Comparison of ENCODE assay signal across 9 cellular contexts in genomic region chr1:107750364-107750959, GRCh38.
DNase-seq lines count a peak whose midpoint lies in the region; ATAC-seq, FAIRE-seq and TF ChIP-seq lines count a peak whose summit lies in the region.
"Had no signal": no experiment of that assay in that cellular context is flagged by ENCODE, and none has a peak within 500 bp of the region (broad histone marks: within the 10 kb centered on the region; RNA-seq: fewer than 3 reads in every experiment).

No MANE protein-coding gene starts in this region.

- no peak overlapping the region for H3K4me3 ChIP-seq in Jurkat, Clone E6-1 (ENCODE audit: low read length)
- H3K4me3 ChIP-seq in astrocyte of the spinal cord (ENCODE audit: low read depth, low read length) (no peak overlapping the region), keratinocyte (ENCODE audit: control insufficient read depth in 2 of 3, extremely low read depth in 1 of 3, insufficient read depth in 2 of 3, low read depth in 1 of 3, low read length in 3 of 3) (no peak overlapping the region)
- H3K4me3 ChIP-seq: tibial artery had no signal

- H3K36me3 ChIP-seq in keratinocyte (ENCODE audit: control insufficient read depth in 2 of 2, extremely low read depth in 1 of 2, insufficient read depth in 2 of 2, low read length in 2 of 2) = no peaks in the 10 kb centered on the region
- H3K36me3 ChIP-seq: tibial artery had no signal

- H3K27me3 ChIP-seq in keratinocyte (ENCODE audit: control insufficient read depth, extremely low read depth, insufficient read depth, low read length) = no peaks in the 10 kb centered on the region
- H3K27me3 ChIP-seq: tibial artery had no signal

- no peaks in the 10 kb centered on the region for H4K20me1 ChIP-seq in keratinocyte (ENCODE audit: control insufficient read depth, extremely low read depth, insufficient read depth, low read length)

- dilution Hi-C loops in keratinocyte (cut with MboI; ENCODE audit: extremely low pct_ligation_motif_present, low sequenced_read_pairs) = no loop called here

- no peaks in the 10 kb centered on the region for H3K9me1 ChIP-seq in keratinocyte (ENCODE audit: control insufficient read depth, extremely low read depth, insufficient read depth, low read length)

- no peaks in the 10 kb centered on the region for H3K79me2 ChIP-seq in keratinocyte (ENCODE audit: control insufficient read depth, insufficient read depth, low read length)

- FAIRE-seq in keratinocyte (lab: Jason Lieb, UNC) = peak; percentile 83

- DNase-seq in activated T-cell treated with anti-CD3 and anti-CD28 coated beads for 24 hours (ENCODE audit: low read depth) (peak; percentile 5), NOMO-1 treated with DMSO at 0.1 percent for 48 hours (lab: John Stamatoyannopoulos, UW; ENCODE audit: unreplicated experiment) (peak; percentile 73), astrocyte of the spinal cord (ENCODE audit: low read depth, low spot score) (peak; percentile 68), keratinocyte (ENCODE audit: low read depth, low spot score) (peak; percentile 36)
- DNase-seq in activated T-cell treated with anti-CD3 and anti-CD28 coated beads, Interleukin-2, amount 50 U/mL, for 1 hour = no peak
- DNase-seq in Jurkat, Clone E6-1 (ENCODE audit: low read depth, low spot score) = peak; percentile 72
- peak; percentile 4 to 15 for DNase-seq in stimulated activated CD8-positive, alpha-beta memory T cell treated with anti-CD3 and anti-CD28 coated beads, Interleukin-15, amount 100 ng/mL, for 48 hours (ENCODE audit: low read depth in 2 of 2)

- no peaks in the 10 kb centered on the region for H3K9me3 ChIP-seq in keratinocyte (ENCODE audit: control insufficient read depth, low read depth, low read length)
- H3K9me3 ChIP-seq: tibial artery had no signal

- in situ Hi-C loops in astrocyte of the spinal cord (cut with HindIII; ENCODE audit: low sequenced_read_pairs) = no loop called here

- ATAC-seq in HG03565 (IDR thresholded peaks at IDR 0.05; ENCODE audit: unreplicated experiment) = no peak

- no peak overlapping the region for H3K27ac ChIP-seq in keratinocyte (ENCODE audit: control insufficient read depth, insufficient read depth, low read length)
- H3K27ac ChIP-seq: tibial artery had no signal

- no peak overlapping the region for H3K9ac ChIP-seq in keratinocyte (ENCODE audit: control insufficient read depth, extremely low read depth, insufficient read depth, low read length)

- H3K4me1 ChIP-seq in keratinocyte (ENCODE audit: control insufficient read depth, extremely low read depth, insufficient read depth, low read length) = no peaks in the 10 kb centered on the region
- H3K4me1 ChIP-seq: tibial artery had no signal

- TF ChIP-seq CTCF in astrocyte of the spinal cord (IDR thresholded peaks at IDR 0.05; ENCODE audit: low read depth, low read length) (peak; percentile 76), keratinocyte (optimal IDR thresholded peaks at IDR 0.05 in 1 of 3, IDR thresholded peaks at IDR 0.05 in 1 of 3, conservative IDR thresholded peaks at IDR 0.05 in 1 of 3; ENCODE audit: extremely low read depth in 1 of 3, insufficient read depth in 2 of 3, low read length in 3 of 3) (peak; percentile 63 to 71 (median 66))

- no peak overlapping the region for H2AFZ ChIP-seq in keratinocyte (ENCODE audit: control insufficient read depth, low read length)

- H3K4me2 ChIP-seq in keratinocyte (ENCODE audit: control insufficient read depth, extremely low read depth, insufficient read depth, low read depth, low read length) = no peak overlapping the region
